In genomic region chr2:142536964-142537363, GRCh38 we compare ENCODE assay signal across 27 cellular contexts.
"Had no signal": no experiment of that assay in that cellular context is flagged by ENCODE, and none has a peak within 500 bp of the region (broad histone marks: within the 10 kb centered on the region; RNA-seq: fewer than 3 reads in every experiment).

No MANE protein-coding gene starts in this region.

- H3K27me3 ChIP-seq: ascending aorta, body of pancreas, esophagus muscularis mucosa, gastroesophageal sphincter, heart right ventricle had no signal

- H3K36me3 Mint-ChIP-seq: activated naive CD4-positive, alpha-beta T cell treated with anti-CD3 and anti-CD28 coated beads, Interleukin-2, amount 10 ng/mL, durations not matched to agents 7 days and 5 days; activated naive CD4-positive, alpha-beta T cell treated with anti-CD3 and anti-CD28 coated beads, Interleukin-2, amount 50 U/mL, for 72 hours; activated naive CD8-positive, alpha-beta T cell treated with anti-CD3 and anti-CD28 coated beads, Interleukin-2, amount 10 ng/mL, durations not matched to agents 7 days and 5 days; WTC11 had no signal

- H3K27me3 Mint-ChIP-seq: activated CD4-positive, alpha-beta memory T cell treated with anti-CD3 and anti-CD28 coated beads, Interleukin-2, amount 10 ng/mL, durations not matched to agents 7 days and 5 days; activated CD4-positive, alpha-beta T cell treated with anti-CD3 and anti-CD28 coated beads, Interleukin-2, amount 10 ng/mL, durations not matched to agents 7 days and 5 days; activated naive CD4-positive, alpha-beta T cell treated with anti-CD3 and anti-CD28 coated beads, Interleukin-2, amount 10 ng/mL, durations not matched to agents 7 days and 5 days; activated naive CD8-positive, alpha-beta T cell treated with anti-CD3 and anti-CD28 coated beads, Interleukin-2, amount 10 ng/mL, durations not matched to agents 7 days and 5 days; activated T-cell treated with anti-CD3 and anti-CD28 coated beads, Interleukin-2, amount 50 U/mL, for 24 hours; effector memory CD8-positive, alpha-beta T cell had no signal

- H3K9me3 Mint-ChIP-seq: activated CD4-positive, alpha-beta memory T cell treated with anti-CD3 and anti-CD28 coated beads, Interleukin-2, amount 10 ng/mL, durations not matched to agents 7 days and 5 days; activated CD4-positive, alpha-beta T cell treated with anti-CD3 and anti-CD28 coated beads, Interleukin-2, amount 10 ng/mL, durations not matched to agents 7 days and 5 days; activated naive CD4-positive, alpha-beta T cell treated with anti-CD3 and anti-CD28 coated beads, Interleukin-2, amount 10 ng/mL, durations not matched to agents 7 days and 5 days; activated naive CD8-positive, alpha-beta T cell treated with anti-CD3 and anti-CD28 coated beads, Interleukin-2, amount 10 ng/mL, durations not matched to agents 7 days and 5 days; activated T-cell treated with anti-CD3 and anti-CD28 coated beads, Interleukin-2, amount 50 U/mL, for 24 hours had no signal

- H3K36me3 ChIP-seq: ascending aorta, esophagus muscularis mucosa, gastroesophageal sphincter, heart right ventricle had no signal

- H3K4me3 ChIP-seq: ascending aorta, body of pancreas, esophagus muscularis mucosa, gastroesophageal sphincter, heart right ventricle had no signal

- DNase-seq: activated CD4-positive, alpha-beta memory T cell treated with anti-CD3 and anti-CD28 coated beads, Interleukin-2, amount 10 ng/mL, durations not matched to agents 7 days and 5 days; activated CD4-positive, alpha-beta T cell treated with anti-CD3 and anti-CD28 coated beads for 1 hour; activated CD4-positive, alpha-beta T cell treated with anti-CD3 and anti-CD28 coated beads for 4 hours; activated CD4-positive, alpha-beta T cell treated with anti-CD3 and anti-CD28 coated beads, Interleukin-2, amount 10 ng/mL, durations not matched to agents 7 days and 5 days; activated CD4-positive, alpha-beta T cell treated with anti-CD3 and anti-CD28 coated beads, Interleukin-2, amount 50 U/mL, for 4 hours; activated CD8-positive, alpha-beta memory T cell treated with anti-CD3 and anti-CD28 coated beads, Interleukin-2, amount 50 U/mL, for 48 hours; activated effector memory CD4-positive, alpha-beta T cell treated with anti-CD3 and anti-CD28 coated beads, Interleukin-2, amount 50 U/mL, for 16 hours; activated naive CD4-positive, alpha-beta T cell treated with anti-CD3 and anti-CD28 coated beads, Interleukin-2, amount 10 ng/mL, durations not matched to agents 7 days and 5 days; activated naive CD8-positive, alpha-beta T cell treated with anti-CD3 and anti-CD28 coated beads, Interleukin-2, amount 10 ng/mL, durations not matched to agents 7 days and 5 days; activated T-cell treated with anti-CD3 and anti-CD28 coated beads for 4 hours; activated T-cell treated with anti-CD3 and anti-CD28 coated beads, Interleukin-2, amount 50 U/mL, for 24 hours; body of pancreas; cortex of kidney; dermis blood vessel endothelial cell; effector CD4-positive, alpha-beta T cell; effector memory CD8-positive, alpha-beta T cell; erythroblast; foreskin melanocyte; heart right ventricle; T-helper 2 cell had no signal

- H3K27ac Mint-ChIP-seq: activated CD4-positive, alpha-beta memory T cell treated with anti-CD3 and anti-CD28 coated beads, Interleukin-2, amount 10 ng/mL, durations not matched to agents 7 days and 5 days; activated CD4-positive, alpha-beta T cell treated with anti-CD3 and anti-CD28 coated beads, Interleukin-2, amount 10 ng/mL, durations not matched to agents 7 days and 5 days; activated naive CD4-positive, alpha-beta T cell treated with anti-CD3 and anti-CD28 coated beads, Interleukin-2, amount 10 ng/mL, durations not matched to agents 7 days and 5 days; activated naive CD4-positive, alpha-beta T cell treated with anti-CD3 and anti-CD28 coated beads, Interleukin-2, amount 50 U/mL, for 72 hours; activated naive CD8-positive, alpha-beta T cell treated with anti-CD3 and anti-CD28 coated beads, Interleukin-2, amount 10 ng/mL, durations not matched to agents 7 days and 5 days; activated T-cell treated with anti-CD3 and anti-CD28 coated beads, Interleukin-2, amount 50 U/mL, for 24 hours; activated T-helper 2 cell treated with anti-CD3 and anti-CD28 coated beads, Interferon-gamma antibody, Interleukin-2, Interleukin-4, amounts not matched to agents 10 μg/mL and 5 μg/mL and 100 μg/mL, durations not matched to agents 14 hours and 24 hours and 36 hours; effector memory CD8-positive, alpha-beta T cell; WTC11 had no signal

- H3K9me3 ChIP-seq: ascending aorta, body of pancreas, esophagus muscularis mucosa, gastroesophageal sphincter, heart right ventricle had no signal

- H3K4me3 Mint-ChIP-seq: activated CD4-positive, alpha-beta memory T cell treated with anti-CD3 and anti-CD28 coated beads, Interleukin-2, amount 10 ng/mL, durations not matched to agents 7 days and 5 days; activated CD4-positive, alpha-beta T cell treated with anti-CD3 and anti-CD28 coated beads, Interleukin-2, amount 10 ng/mL, durations not matched to agents 7 days and 5 days; activated naive CD4-positive, alpha-beta T cell treated with anti-CD3 and anti-CD28 coated beads, Interleukin-2, amount 10 ng/mL, durations not matched to agents 7 days and 5 days; activated naive CD8-positive, alpha-beta T cell treated with anti-CD3 and anti-CD28 coated beads, Interleukin-2, amount 10 ng/mL, durations not matched to agents 7 days and 5 days; activated T-cell treated with anti-CD3 and anti-CD28 coated beads, Interleukin-2, amount 50 U/mL, for 24 hours; effector memory CD8-positive, alpha-beta T cell; WTC11 had no signal

- H3K4me1 ChIP-seq: ascending aorta, body of pancreas, esophagus muscularis mucosa, gastroesophageal sphincter, heart right ventricle had no signal

- ATAC-seq: activated naive CD4-positive, alpha-beta T cell treated with anti-CD3 and anti-CD28 coated beads, Interleukin-2, amount 50 U/mL, for 72 hours; body of pancreas; effector memory CD8-positive, alpha-beta T cell; gastroesophageal sphincter; heart right ventricle; WTC11 had no signal

- H3K27ac ChIP-seq: ascending aorta, body of pancreas, esophagus muscularis mucosa, gastroesophageal sphincter, heart right ventricle, VCaP had no signal

- H3K4me1 Mint-ChIP-seq: activated CD4-positive, alpha-beta memory T cell treated with anti-CD3 and anti-CD28 coated beads, Interleukin-2, amount 10 ng/mL, durations not matched to agents 7 days and 5 days; activated CD4-positive, alpha-beta T cell treated with anti-CD3 and anti-CD28 coated beads, Interleukin-2, amount 10 ng/mL, durations not matched to agents 7 days and 5 days; activated naive CD4-positive, alpha-beta T cell treated with anti-CD3 and anti-CD28 coated beads, Interleukin-2, amount 10 ng/mL, durations not matched to agents 7 days and 5 days; activated naive CD8-positive, alpha-beta T cell treated with anti-CD3 and anti-CD28 coated beads, Interleukin-2, amount 10 ng/mL, durations not matched to agents 7 days and 5 days had no signal
